In genomic region chr12:100184549-100184948, GRCh38 we compare ENCODE assay signal across 1 cellular context.
TF ChIP-seq lines count a peak whose summit lies in the region.

No MANE protein-coding gene starts in this region.

TF ChIP-seq in HepG2, 621 proteins besides CTCF, POLR2A, EP300 and RAD21 (continues in another document):
- TF ChIP-seq, protein P1, sequence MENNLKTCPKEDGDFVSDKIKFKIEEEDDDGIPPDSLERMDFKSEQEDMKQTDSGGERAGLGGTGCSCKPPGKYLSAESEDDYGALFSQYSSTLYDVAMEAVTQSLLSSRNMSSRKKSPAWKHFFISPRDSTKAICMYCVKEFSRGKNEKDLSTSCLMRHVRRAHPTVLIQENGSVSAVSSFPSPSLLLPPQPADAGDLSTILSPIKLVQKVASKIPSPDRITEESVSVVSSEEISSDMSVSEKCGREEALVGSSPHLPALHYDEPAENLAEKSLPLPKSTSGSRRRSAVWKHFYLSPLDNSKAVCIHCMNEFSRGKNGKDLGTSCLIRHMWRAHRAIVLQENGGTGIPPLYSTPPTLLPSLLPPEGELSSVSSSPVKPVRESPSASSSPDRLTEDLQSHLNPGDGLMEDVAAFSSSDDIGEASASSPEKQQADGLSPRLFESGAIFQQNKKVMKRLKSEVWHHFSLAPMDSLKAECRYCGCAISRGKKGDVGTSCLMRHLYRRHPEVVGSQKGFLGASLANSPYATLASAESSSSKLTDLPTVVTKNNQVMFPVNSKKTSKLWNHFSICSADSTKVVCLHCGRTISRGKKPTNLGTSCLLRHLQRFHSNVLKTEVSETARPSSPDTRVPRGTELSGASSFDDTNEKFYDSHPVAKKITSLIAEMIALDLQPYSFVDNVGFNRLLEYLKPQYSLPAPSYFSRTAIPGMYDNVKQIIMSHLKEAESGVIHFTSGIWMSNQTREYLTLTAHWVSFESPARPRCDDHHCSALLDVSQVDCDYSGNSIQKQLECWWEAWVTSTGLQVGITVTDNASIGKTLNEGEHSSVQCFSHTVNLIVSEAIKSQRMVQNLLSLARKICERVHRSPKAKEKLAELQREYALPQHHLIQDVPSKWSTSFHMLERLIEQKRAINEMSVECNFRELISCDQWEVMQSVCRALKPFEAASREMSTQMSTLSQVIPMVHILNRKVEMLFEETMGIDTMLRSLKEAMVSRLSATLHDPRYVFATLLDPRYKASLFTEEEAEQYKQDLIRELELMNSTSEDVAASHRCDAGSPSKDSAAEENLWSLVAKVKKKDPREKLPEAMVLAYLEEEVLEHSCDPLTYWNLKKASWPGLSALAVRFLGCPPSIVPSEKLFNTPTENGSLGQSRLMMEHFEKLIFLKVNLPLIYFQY (CRISPR knock-in tag; IDR thresholded peaks at IDR 0.05; ENCODE audit: borderline replicate concordance) = no peak
- TF ChIP-seq MYC (CRISPR knock-in tag; IDR thresholded peaks at IDR 0.05; ENCODE audit: borderline replicate concordance) = no peak
- no peak for TF ChIP-seq TCF7L2 (IDR thresholded peaks at IDR 0.05; ENCODE audit: low read depth, low read length)
- TF ChIP-seq, protein P2, sequence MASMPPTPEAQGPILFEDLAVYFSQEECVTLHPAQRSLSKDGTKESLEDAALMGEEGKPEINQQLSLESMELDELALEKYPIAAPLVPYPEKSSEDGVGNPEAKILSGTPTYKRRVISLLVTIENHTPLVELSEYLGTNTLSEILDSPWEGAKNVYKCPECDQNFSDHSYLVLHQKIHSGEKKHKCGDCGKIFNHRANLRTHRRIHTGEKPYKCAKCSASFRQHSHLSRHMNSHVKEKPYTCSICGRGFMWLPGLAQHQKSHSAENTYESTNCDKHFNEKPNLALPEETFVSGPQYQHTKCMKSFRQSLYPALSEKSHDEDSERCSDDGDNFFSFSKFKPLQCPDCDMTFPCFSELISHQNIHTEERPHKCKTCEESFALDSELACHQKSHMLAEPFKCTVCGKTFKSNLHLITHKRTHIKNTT (CRISPR knock-in tag; IDR thresholded peaks at IDR 0.05) = no peak
- no peak for TF ChIP-seq NKX3-1 (CRISPR knock-in tag; IDR thresholded peaks at IDR 0.05)
- TF ChIP-seq SOX5 (CRISPR knock-in tag; IDR thresholded peaks at IDR 0.05; ENCODE audit: borderline replicate concordance) = peak; percentile 49; the same call in 1 of the 2 replicates
- no peak for TF ChIP-seq ZSCAN12 (CRISPR knock-in tag; IDR thresholded peaks at IDR 0.05)
- no peak for TF ChIP-seq HNRNPLL (IDR thresholded peaks at IDR 0.05; ENCODE audit: low read depth, low read length, poor library complexity, severe bottlenecking)
- no peak for TF ChIP-seq ELF1 (CRISPR knock-in tag; IDR thresholded peaks at IDR 0.05)
- peak; percentile 93 for TF ChIP-seq ZNF12 (CRISPR knock-in tag; IDR thresholded peaks at IDR 0.05)
- TF ChIP-seq, protein P3, sequence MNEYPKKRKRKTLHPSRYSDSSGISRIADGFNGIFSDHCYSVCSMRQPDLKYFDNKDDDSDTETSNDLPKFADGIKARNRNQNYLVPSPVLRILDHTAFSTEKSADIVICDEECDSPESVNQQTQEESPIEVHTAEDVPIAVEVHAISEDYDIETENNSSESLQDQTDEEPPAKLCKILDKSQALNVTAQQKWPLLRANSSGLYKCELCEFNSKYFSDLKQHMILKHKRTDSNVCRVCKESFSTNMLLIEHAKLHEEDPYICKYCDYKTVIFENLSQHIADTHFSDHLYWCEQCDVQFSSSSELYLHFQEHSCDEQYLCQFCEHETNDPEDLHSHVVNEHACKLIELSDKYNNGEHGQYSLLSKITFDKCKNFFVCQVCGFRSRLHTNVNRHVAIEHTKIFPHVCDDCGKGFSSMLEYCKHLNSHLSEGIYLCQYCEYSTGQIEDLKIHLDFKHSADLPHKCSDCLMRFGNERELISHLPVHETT (CRISPR knock-in tag; conservative IDR thresholded peaks at IDR 0.05) = no peak
- no peak for TF ChIP-seq ZNF775 (CRISPR knock-in tag; IDR thresholded peaks at IDR 0.05; ENCODE audit: borderline replicate concordance)
- TF ChIP-seq HNF4A (CRISPR knock-in tag; IDR thresholded peaks at IDR 0.05) = no peak
- TF ChIP-seq CC2D1A (CRISPR knock-in tag; IDR thresholded peaks at IDR 0.05) = no peak
- TF ChIP-seq PATZ1 (CRISPR knock-in tag; IDR thresholded peaks at IDR 0.05) = peak; percentile 47; the same call in 1 of the 2 replicates
- no peak for TF ChIP-seq MIER3 (CRISPR knock-in tag; IDR thresholded peaks at IDR 0.05; ENCODE audit: borderline replicate concordance)
- TF ChIP-seq IKZF5 (CRISPR knock-in tag; IDR thresholded peaks at IDR 0.05) = no peak
- TF ChIP-seq, protein P4, sequence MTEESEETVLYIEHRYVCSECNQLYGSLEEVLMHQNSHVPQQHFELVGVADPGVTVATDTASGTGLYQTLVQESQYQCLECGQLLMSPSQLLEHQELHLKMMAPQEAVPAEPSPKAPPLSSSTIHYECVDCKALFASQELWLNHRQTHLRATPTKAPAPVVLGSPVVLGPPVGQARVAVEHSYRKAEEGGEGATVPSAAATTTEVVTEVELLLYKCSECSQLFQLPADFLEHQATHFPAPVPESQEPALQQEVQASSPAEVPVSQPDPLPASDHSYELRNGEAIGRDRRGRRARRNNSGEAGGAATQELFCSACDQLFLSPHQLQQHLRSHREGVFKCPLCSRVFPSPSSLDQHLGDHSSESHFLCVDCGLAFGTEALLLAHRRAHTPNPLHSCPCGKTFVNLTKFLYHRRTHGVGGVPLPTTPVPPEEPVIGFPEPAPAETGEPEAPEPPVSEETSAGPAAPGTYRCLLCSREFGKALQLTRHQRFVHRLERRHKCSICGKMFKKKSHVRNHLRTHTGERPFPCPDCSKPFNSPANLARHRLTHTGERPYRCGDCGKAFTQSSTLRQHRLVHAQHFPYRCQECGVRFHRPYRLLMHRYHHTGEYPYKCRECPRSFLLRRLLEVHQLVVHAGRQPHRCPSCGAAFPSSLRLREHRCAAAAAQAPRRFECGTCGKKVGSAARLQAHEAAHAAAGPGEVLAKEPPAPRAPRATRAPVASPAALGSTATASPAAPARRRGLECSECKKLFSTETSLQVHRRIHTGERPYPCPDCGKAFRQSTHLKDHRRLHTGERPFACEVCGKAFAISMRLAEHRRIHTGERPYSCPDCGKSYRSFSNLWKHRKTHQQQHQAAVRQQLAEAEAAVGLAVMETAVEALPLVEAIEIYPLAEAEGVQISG (CRISPR knock-in tag; IDR thresholded peaks at IDR 0.05) = no peak
- peak; percentile 41; the same call in 1 of the 2 replicates for TF ChIP-seq PPARG (CRISPR knock-in tag; conservative IDR thresholded peaks at IDR 0.05)
- TF ChIP-seq ZNF350 (CRISPR knock-in tag; IDR thresholded peaks at IDR 0.05; ENCODE audit: borderline replicate concordance, low read depth) = no peak
- no peak for TF ChIP-seq RCOR2 (CRISPR knock-in tag; IDR thresholded peaks at IDR 0.05)
- TF ChIP-seq, protein P5, sequence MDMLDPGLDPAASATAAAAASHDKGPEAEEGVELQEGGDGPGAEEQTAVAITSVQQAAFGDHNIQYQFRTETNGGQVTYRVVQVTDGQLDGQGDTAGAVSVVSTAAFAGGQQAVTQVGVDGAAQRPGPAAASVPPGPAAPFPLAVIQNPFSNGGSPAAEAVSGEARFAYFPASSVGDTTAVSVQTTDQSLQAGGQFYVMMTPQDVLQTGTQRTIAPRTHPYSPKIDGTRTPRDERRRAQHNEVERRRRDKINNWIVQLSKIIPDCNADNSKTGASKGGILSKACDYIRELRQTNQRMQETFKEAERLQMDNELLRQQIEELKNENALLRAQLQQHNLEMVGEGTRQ (IDR thresholded peaks at IDR 0.05; ENCODE audit: low read depth, low read length) = no peak
- TF ChIP-seq, protein P5 (CRISPR knock-in tag; IDR thresholded peaks at IDR 0.05; ENCODE audit: borderline replicate concordance) = no peak
- no peak for TF ChIP-seq ZNF207 (IDR thresholded peaks at IDR 0.05; ENCODE audit: borderline replicate concordance)
- TF ChIP-seq ZNF282 (IDR thresholded peaks at IDR 0.05; ENCODE audit: partially characterized antibody) = no peak
- no peak for TF ChIP-seq SP4 (CRISPR knock-in tag; IDR thresholded peaks at IDR 0.05)
- TF ChIP-seq ZNF331 (CRISPR knock-in tag; IDR thresholded peaks at IDR 0.05) = no peak
- TF ChIP-seq FOXA1 (IDR thresholded peaks at IDR 0.05) = no peak
- TF ChIP-seq FOXA1 (CRISPR knock-in tag; IDR thresholded peaks at IDR 0.05) = peak; percentile 39; the same call in 1 of the 2 replicates
- TF ChIP-seq RFXANK (CRISPR knock-in tag; IDR thresholded peaks at IDR 0.05) = no peak
- peak; percentile 55 for TF ChIP-seq SALL1 (CRISPR knock-in tag; IDR thresholded peaks at IDR 0.05)
- no peak for TF ChIP-seq GATAD1 (CRISPR knock-in tag; IDR thresholded peaks at IDR 0.05)
- no peak for TF ChIP-seq ZSCAN9 (CRISPR knock-in tag; IDR thresholded peaks at IDR 0.05; ENCODE audit: borderline replicate concordance)
- no peak for TF ChIP-seq ZBTB3 (CRISPR knock-in tag; IDR thresholded peaks at IDR 0.05; ENCODE audit: borderline replicate concordance, low read depth)
- TF ChIP-seq, protein P6, sequence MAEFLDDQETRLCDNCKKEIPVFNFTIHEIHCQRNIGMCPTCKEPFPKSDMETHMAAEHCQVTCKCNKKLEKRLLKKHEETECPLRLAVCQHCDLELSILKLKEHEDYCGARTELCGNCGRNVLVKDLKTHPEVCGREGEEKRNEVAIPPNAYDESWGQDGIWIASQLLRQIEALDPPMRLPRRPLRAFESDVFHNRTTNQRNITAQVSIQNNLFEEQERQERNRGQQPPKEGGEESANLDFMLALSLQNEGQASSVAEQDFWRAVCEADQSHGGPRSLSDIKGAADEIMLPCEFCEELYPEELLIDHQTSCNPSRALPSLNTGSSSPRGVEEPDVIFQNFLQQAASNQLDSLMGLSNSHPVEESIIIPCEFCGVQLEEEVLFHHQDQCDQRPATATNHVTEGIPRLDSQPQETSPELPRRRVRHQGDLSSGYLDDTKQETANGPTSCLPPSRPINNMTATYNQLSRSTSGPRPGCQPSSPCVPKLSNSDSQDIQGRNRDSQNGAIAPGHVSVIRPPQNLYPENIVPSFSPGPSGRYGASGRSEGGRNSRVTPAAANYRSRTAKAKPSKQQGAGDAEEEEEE (CRISPR knock-in tag; IDR thresholded peaks at IDR 0.05; ENCODE audit: borderline replicate concordance) = no peak
- TF ChIP-seq SOX13 (IDR thresholded peaks at IDR 0.05) = no peak
- TF ChIP-seq SOX13 (CRISPR knock-in tag; conservative IDR thresholded peaks at IDR 0.05 in 1 of 2, IDR thresholded peaks at IDR 0.05 in 1 of 2) = peak in 1 of 2 experiments; percentile 41; a peak in 2 of 4 replicates
- no peak for TF ChIP-seq YEATS2 (CRISPR knock-in tag; IDR thresholded peaks at IDR 0.05; ENCODE audit: borderline replicate concordance)
- peak; percentile 86 for TF ChIP-seq FOXA3 (CRISPR knock-in tag; IDR thresholded peaks at IDR 0.05)
- no peak for TF ChIP-seq FOXP1 (IDR thresholded peaks at IDR 0.05)
- peak; percentile 64; the same call in 1 of the 2 replicates for TF ChIP-seq FOXP1 (CRISPR knock-in tag; IDR thresholded peaks at IDR 0.05)
- no peak for TF ChIP-seq ZNF709 (CRISPR knock-in tag; IDR thresholded peaks at IDR 0.05)
- no peak for TF ChIP-seq ZFP37 (CRISPR knock-in tag; IDR thresholded peaks at IDR 0.05; ENCODE audit: borderline replicate concordance)
- 0 out of 2 replicates have a peak, but pooled peaks have one; percentile 17 for TF ChIP-seq CREM (IDR thresholded peaks at IDR 0.05)
- TF ChIP-seq CREM (CRISPR knock-in tag; IDR thresholded peaks at IDR 0.05) = no peak
- no peak for TF ChIP-seq IKZF4 (CRISPR knock-in tag; IDR thresholded peaks at IDR 0.05; ENCODE audit: borderline replicate concordance, low read depth, not compliant biosample characterization)
- no peak for TF ChIP-seq ZNF784 (CRISPR knock-in tag; IDR thresholded peaks at IDR 0.05; ENCODE audit: borderline replicate concordance)
- TF ChIP-seq ZNF263 (CRISPR knock-in tag; IDR thresholded peaks at IDR 0.05) = no peak
